ENCODE assay signal across 8 cellular contexts in genomic region chr7:35869117-35869516, GRCh38.
DNase-seq lines count a peak whose midpoint lies in the region; ATAC-seq lines count a peak whose summit lies in the region.
"Not testable (repeated sequence)": the region's sequence is repeated elsewhere in the genome, so short reads cannot be mapped to it uniquely, and the experiment has no call there.

No MANE protein-coding gene starts in this region.

- not testable (repeated sequence) for H3K27me3 ChIP-seq in subcutaneous abdominal adipose tissue (ENCODE audit: control insufficient read depth in 5 of 5, insufficient read depth in 4 of 5, low read length in 5 of 5)

- peak overlapping the region; percentile 27 for H3K27ac ChIP-seq in subcutaneous abdominal adipose tissue (ENCODE audit: low read depth, low read length)

- H3K4me1 Mint-ChIP-seq in T-helper 17 cell, result peaks cover 25% of the 10 kb centered on the region
- H3K4me1 Mint-ChIP-seq in activated naive CD4-positive, alpha-beta T cell treated with anti-CD3 and anti-CD28 coated beads for 36 hours (ENCODE audit: low read depth), result peaks cover 21% of the 10 kb centered on the region
- H3K4me1 Mint-ChIP-seq in naive thymus-derived CD8-positive, alpha-beta T cell, result peaks cover 14 to 39% (median 33%) of the 10 kb centered on the region in 4 donors

- H3K4me3 ChIP-seq in subcutaneous abdominal adipose tissue (ENCODE audit: low read depth in 1 of 5, low read length in 5 of 5), result not testable (repeated sequence)

- peak overlapping the region; percentile 3 for H3K27ac Mint-ChIP-seq in T-helper 17 cell
- peak overlapping the region; percentile 2 for H3K27ac Mint-ChIP-seq in activated naive CD4-positive, alpha-beta T cell treated with anti-CD3 and anti-CD28 coated beads for 36 hours
- peak overlapping the region in 9 of 10 donors; percentile 15 to 89 (median 63) for H3K27ac Mint-ChIP-seq in naive thymus-derived CD8-positive, alpha-beta T cell

- H3K36me3 ChIP-seq in subcutaneous abdominal adipose tissue (ENCODE audit: control insufficient read depth in 5 of 5, insufficient read depth in 5 of 5, low read length in 5 of 5), result peaks cover 5 to 19% (median 12%) of the 10 kb centered on the region in 5 donors

- H3K4me3 Mint-ChIP-seq in T-helper 17 cell, result peak overlapping the region; percentile 49
- not testable (repeated sequence) for H3K4me3 Mint-ChIP-seq in activated naive CD4-positive, alpha-beta T cell treated with anti-CD3 and anti-CD28 coated beads for 36 hours; naive thymus-derived CD8-positive, alpha-beta T cell

- H3K4me1 ChIP-seq in subcutaneous abdominal adipose tissue (ENCODE audit: control insufficient read depth in 5 of 5, insufficient read depth in 5 of 5, low read length in 5 of 5), result not testable (repeated sequence)

- H3K9me3 ChIP-seq in T-helper 17 cell (ENCODE audit: control insufficient read depth, low read length, poor library complexity, severe bottlenecking); subcutaneous abdominal adipose tissue (ENCODE audit: control insufficient read depth in 5 of 5, low read length in 5 of 5): not testable (repeated sequence)

- ATAC-seq in GM21447 (IDR thresholded peaks at IDR 0.05; ENCODE audit: unreplicated experiment), result peak; percentile 51
- not testable (repeated sequence) for ATAC-seq in T-helper 17 cell; naive thymus-derived CD8-positive, alpha-beta T cell

- H3K36me3 Mint-ChIP-seq in T-helper 17 cell (ENCODE audit: low read depth), result not testable (repeated sequence)
- peaks cover 19% of the 10 kb centered on the region for H3K36me3 Mint-ChIP-seq in activated naive CD4-positive, alpha-beta T cell treated with anti-CD3 and anti-CD28 coated beads for 36 hours (ENCODE audit: low read depth)
- H3K36me3 Mint-ChIP-seq in naive thymus-derived CD8-positive, alpha-beta T cell, result peaks cover 0 to 79% (median 23%) of the 10 kb centered on the region in 3 donors

- CTCF ChIA-PET in activated naive CD4-positive, alpha-beta T cell treated with anti-CD3 and anti-CD28 coated beads for 36 hours (lab: Charles Lee), result not testable (repeated sequence)

- H3K9ac ChIP-seq in subcutaneous abdominal adipose tissue (ENCODE audit: low read length in 5 of 5), result not testable (repeated sequence)

- not testable (repeated sequence) for H3K9me3 Mint-ChIP-seq in activated naive CD4-positive, alpha-beta T cell treated with anti-CD3 and anti-CD28 coated beads for 36 hours; naive thymus-derived CD8-positive, alpha-beta T cell

- H3K27me3 Mint-ChIP-seq in T-helper 17 cell; activated naive CD4-positive, alpha-beta T cell treated with anti-CD3 and anti-CD28 coated beads for 36 hours (ENCODE audit: low read depth); naive thymus-derived CD8-positive, alpha-beta T cell: not testable (repeated sequence)

- POLR2A ChIA-PET in naive thymus-derived CD8-positive, alpha-beta T cell (lab: Charles Lee), result not testable (repeated sequence)

- intact Hi-C loops in activated naive CD4-positive, alpha-beta T cell treated with anti-CD3 and anti-CD28 coated beads for 36 hours (cut with micrococcal nuclease), result not testable (repeated sequence)

- DNase-seq in EH (ENCODE audit: low read depth) (peak; percentile 24), LHCN-M2 (ENCODE audit: low read depth) (peak; percentile 40), fibroblast of gingiva (ENCODE audit: low read depth) (peak; percentile 45)
- not testable (repeated sequence) for DNase-seq in T-helper 17 cell; activated naive CD4-positive, alpha-beta T cell treated with anti-CD3 and anti-CD28 coated beads for 36 hours; naive thymus-derived CD8-positive, alpha-beta T cell

Comparison
In these comparisons a context has a peak if more than half of its experiments do, and no peak if none do; other contexts are left out.
1. H3K27ac Mint-ChIP-seq: peak in every context shown above with its lines; median percentile 63 in naive thymus-derived CD8-positive, alpha-beta T cell; 3 in T-helper 17 cell; 2 in activated naive CD4-positive, alpha-beta T cell treated with anti-CD3 and anti-CD28 coated beads for 36 hours.